In genomic region chr5:176837707-176838115, GRCh38 we compare ENCODE assay signal across 1 cellular context.
TF ChIP-seq lines count a peak whose summit lies in the region.

No MANE protein-coding gene starts in this region.

TF ChIP-seq in HEK293, 187 proteins besides CTCF, POLR2A, EP300 and RAD21 (continued from another document and continues in another):
- TF ChIP-seq, protein P1, sequence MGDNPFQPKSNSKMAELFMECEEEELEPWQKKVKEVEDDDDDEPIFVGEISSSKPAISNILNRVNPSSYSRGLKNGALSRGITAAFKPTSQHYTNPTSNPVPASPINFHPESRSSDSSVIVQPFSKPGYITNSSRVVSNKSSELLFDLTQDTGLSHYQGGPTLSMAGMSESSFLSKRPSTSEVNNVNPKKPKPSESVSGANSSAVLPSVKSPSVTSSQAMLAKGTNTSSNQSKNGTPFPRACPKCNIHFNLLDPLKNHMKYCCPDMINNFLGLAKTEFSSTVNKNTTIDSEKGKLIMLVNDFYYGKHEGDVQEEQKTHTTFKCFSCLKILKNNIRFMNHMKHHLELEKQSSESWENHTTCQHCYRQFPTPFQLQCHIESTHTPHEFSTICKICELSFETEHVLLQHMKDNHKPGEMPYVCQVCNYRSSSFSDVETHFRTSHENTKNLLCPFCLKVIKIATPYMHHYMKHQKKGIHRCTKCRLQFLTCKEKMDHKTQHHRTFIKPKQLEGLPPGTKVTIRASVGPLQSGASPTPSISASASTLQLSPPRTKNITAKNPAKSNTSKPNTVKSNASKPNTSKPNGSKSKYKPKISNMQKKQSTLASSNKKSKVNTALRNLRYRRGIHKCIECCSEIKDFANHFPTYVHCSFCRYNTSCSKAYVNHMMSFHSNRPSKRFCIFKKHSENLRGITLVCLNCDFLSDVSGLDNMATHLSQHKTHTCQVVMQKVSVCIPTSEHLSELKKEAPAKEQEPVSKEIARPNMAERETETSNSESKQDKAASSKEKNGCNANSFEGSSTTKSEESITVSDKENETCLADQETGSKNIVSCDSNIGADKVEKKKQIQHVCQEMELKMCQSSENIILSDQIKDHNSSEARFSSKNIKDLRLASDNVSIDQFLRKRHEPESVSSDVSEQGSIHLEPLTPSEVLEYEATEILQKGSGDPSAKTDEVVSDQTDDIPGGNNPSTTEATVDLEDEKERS (tag by site-specific recombination; IDR thresholded peaks at IDR 0.05) = no peak
- TF ChIP-seq ZNF266 (tag by site-specific recombination; IDR thresholded peaks at IDR 0.05; ENCODE audit: low read depth) (no peak), OSR2 (tag by site-specific recombination; IDR thresholded peaks at IDR 0.05) (no peak), ZNF571 (tag by site-specific recombination; IDR thresholded peaks at IDR 0.05) (no peak), ZNF747 (tag by site-specific recombination; IDR thresholded peaks at IDR 0.05) (no peak), MZF1 (tag by site-specific recombination; IDR thresholded peaks at IDR 0.05; ENCODE audit: borderline replicate concordance) (no peak), ZNF837 (tag by site-specific recombination; IDR thresholded peaks at IDR 0.05) (no peak), ZNF23 (tag by site-specific recombination; IDR thresholded peaks at IDR 0.05; ENCODE audit: borderline replicate concordance) (no peak), ZFHX2 (tag by site-specific recombination; conservative IDR thresholded peaks at IDR 0.05) (no peak), EGR2 (tag by site-specific recombination; IDR thresholded peaks at IDR 0.05; ENCODE audit: low read depth) (no peak), ZNF768 (tag by site-specific recombination; IDR thresholded peaks at IDR 0.05) (no peak), ZNF426 (tag by site-specific recombination; IDR thresholded peaks at IDR 0.05) (no peak), ZNF394 (tag by site-specific recombination; IDR thresholded peaks at IDR 0.05; ENCODE audit: borderline replicate concordance) (peak; percentile 22; the same call in 1 of the 2 replicates), ZNF529 (tag by site-specific recombination; IDR thresholded peaks at IDR 0.05; ENCODE audit: insufficient replicate concordance) (no peak), ZNF16 (tag by site-specific recombination; IDR thresholded peaks at IDR 0.05; ENCODE audit: low read depth) (no peak), ZNF19 (tag by site-specific recombination; IDR thresholded peaks at IDR 0.05; ENCODE audit: low read depth) (no peak), ZNF223 (tag by site-specific recombination; IDR thresholded peaks at IDR 0.05) (no peak), PRDM2 (tag by site-specific recombination; IDR thresholded peaks at IDR 0.05; ENCODE audit: borderline replicate concordance) (no peak), ZNF221 (tag by site-specific recombination; IDR thresholded peaks at IDR 0.05; ENCODE audit: borderline replicate concordance) (no peak), ZNF624 (tag by site-specific recombination; IDR thresholded peaks at IDR 0.05) (no peak), ZNF248 (tag by site-specific recombination; IDR thresholded peaks at IDR 0.05) (no peak), GFI1B (tag by site-specific recombination; IDR thresholded peaks at IDR 0.05) (no peak), ZNF292 (tag by site-specific recombination; IDR thresholded peaks at IDR 0.05; ENCODE audit: borderline replicate concordance, low read depth) (no peak), YY2 (tag by site-specific recombination; IDR thresholded peaks at IDR 0.05) (no peak), ZNF473 (tag by site-specific recombination; IDR thresholded peaks at IDR 0.05) (no peak), SP7 (tag by site-specific recombination; IDR thresholded peaks at IDR 0.05) (no peak; the same call in 1 of the 2 replicates), ZNF48 (tag by site-specific recombination; IDR thresholded peaks at IDR 0.05) (no peak), ZNF211 (tag by site-specific recombination; IDR thresholded peaks at IDR 0.05; ENCODE audit: low read depth) (no peak), SP3 (tag by site-specific recombination; IDR thresholded peaks at IDR 0.05) (no peak), ZNF654 (tag by site-specific recombination; IDR thresholded peaks at IDR 0.05; ENCODE audit: low read depth) (no peak)
- TF ChIP-seq, protein P2, sequence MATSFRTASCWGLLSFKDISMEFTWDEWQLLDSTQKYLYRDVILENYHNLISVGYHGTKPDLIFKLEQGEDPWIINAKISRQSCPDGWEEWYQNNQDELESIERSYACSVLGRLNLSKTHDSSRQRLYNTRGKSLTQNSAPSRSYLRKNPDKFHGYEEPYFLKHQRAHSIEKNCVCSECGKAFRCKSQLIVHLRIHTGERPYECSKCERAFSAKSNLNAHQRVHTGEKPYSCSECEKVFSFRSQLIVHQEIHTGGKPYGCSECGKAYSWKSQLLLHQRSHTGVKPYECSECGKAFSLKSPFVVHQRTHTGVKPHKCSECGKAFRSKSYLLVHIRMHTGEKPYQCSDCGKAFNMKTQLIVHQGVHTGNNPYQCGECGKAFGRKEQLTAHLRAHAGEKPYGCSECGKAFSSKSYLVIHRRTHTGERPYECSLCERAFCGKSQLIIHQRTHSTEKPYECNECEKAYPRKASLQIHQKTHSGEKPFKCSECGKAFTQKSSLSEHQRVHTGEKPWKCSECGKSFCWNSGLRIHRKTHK (tag by site-specific recombination; IDR thresholded peaks at IDR 0.05) = no peak
- TF ChIP-seq, protein P3, sequence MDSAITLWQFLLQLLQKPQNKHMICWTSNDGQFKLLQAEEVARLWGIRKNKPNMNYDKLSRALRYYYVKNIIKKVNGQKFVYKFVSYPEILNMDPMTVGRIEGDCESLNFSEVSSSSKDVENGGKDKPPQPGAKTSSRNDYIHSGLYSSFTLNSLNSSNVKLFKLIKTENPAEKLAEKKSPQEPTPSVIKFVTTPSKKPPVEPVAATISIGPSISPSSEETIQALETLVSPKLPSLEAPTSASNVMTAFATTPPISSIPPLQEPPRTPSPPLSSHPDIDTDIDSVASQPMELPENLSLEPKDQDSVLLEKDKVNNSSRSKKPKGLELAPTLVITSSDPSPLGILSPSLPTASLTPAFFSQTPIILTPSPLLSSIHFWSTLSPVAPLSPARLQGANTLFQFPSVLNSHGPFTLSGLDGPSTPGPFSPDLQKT (IDR thresholded peaks at IDR 0.05; ENCODE audit: borderline replicate concordance, low read depth, low read length) = no peak
- TF ChIP-seq, protein P4, sequence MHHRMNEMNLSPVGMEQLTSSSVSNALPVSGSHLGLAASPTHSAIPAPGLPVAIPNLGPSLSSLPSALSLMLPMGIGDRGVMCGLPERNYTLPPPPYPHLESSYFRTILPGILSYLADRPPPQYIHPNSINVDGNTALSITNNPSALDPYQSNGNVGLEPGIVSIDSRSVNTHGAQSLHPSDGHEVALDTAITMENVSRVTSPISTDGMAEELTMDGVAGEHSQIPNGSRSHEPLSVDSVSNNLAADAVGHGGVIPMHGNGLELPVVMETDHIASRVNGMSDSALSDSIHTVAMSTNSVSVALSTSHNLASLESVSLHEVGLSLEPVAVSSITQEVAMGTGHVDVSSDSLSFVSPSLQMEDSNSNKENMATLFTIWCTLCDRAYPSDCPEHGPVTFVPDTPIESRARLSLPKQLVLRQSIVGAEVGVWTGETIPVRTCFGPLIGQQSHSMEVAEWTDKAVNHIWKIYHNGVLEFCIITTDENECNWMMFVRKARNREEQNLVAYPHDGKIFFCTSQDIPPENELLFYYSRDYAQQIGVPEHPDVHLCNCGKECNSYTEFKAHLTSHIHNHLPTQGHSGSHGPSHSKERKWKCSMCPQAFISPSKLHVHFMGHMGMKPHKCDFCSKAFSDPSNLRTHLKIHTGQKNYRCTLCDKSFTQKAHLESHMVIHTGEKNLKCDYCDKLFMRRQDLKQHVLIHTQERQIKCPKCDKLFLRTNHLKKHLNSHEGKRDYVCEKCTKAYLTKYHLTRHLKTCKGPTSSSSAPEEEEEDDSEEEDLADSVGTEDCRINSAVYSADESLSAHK (tag by site-specific recombination; IDR thresholded peaks at IDR 0.05) = no peak
- TF ChIP-seq, protein P5, sequence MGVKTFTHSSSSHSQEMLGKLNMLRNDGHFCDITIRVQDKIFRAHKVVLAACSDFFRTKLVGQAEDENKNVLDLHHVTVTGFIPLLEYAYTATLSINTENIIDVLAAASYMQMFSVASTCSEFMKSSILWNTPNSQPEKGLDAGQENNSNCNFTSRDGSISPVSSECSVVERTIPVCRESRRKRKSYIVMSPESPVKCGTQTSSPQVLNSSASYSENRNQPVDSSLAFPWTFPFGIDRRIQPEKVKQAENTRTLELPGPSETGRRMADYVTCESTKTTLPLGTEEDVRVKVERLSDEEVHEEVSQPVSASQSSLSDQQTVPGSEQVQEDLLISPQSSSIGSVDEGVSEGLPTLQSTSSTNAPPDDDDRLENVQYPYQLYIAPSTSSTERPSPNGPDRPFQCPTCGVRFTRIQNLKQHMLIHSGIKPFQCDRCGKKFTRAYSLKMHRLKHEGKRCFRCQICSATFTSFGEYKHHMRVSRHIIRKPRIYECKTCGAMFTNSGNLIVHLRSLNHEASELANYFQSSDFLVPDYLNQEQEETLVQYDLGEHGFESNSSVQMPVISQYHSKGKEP (tag by site-specific recombination; IDR thresholded peaks at IDR 0.05) = no peak
- TF ChIP-seq, protein P6, sequence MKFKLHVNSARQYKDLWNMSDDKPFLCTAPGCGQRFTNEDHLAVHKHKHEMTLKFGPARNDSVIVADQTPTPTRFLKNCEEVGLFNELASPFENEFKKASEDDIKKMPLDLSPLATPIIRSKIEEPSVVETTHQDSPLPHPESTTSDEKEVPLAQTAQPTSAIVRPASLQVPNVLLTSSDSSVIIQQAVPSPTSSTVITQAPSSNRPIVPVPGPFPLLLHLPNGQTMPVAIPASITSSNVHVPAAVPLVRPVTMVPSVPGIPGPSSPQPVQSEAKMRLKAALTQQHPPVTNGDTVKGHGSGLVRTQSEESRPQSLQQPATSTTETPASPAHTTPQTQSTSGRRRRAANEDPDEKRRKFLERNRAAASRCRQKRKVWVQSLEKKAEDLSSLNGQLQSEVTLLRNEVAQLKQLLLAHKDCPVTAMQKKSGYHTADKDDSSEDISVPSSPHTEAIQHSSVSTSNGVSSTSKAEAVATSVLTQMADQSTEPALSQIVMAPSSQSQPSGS (tag by site-specific recombination; IDR thresholded peaks at IDR 0.05; ENCODE audit: low read depth) = no peak
- TF ChIP-seq, protein P7, sequence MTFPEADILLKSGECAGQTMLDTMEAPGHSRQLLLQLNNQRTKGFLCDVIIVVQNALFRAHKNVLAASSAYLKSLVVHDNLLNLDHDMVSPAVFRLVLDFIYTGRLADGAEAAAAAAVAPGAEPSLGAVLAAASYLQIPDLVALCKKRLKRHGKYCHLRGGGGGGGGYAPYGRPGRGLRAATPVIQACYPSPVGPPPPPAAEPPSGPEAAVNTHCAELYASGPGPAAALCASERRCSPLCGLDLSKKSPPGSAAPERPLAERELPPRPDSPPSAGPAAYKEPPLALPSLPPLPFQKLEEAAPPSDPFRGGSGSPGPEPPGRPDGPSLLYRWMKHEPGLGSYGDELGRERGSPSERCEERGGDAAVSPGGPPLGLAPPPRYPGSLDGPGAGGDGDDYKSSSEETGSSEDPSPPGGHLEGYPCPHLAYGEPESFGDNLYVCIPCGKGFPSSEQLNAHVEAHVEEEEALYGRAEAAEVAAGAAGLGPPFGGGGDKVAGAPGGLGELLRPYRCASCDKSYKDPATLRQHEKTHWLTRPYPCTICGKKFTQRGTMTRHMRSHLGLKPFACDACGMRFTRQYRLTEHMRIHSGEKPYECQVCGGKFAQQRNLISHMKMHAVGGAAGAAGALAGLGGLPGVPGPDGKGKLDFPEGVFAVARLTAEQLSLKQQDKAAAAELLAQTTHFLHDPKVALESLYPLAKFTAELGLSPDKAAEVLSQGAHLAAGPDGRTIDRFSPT (tag by site-specific recombination; IDR thresholded peaks at IDR 0.05) = no peak
- TF ChIP-seq, protein P8, sequence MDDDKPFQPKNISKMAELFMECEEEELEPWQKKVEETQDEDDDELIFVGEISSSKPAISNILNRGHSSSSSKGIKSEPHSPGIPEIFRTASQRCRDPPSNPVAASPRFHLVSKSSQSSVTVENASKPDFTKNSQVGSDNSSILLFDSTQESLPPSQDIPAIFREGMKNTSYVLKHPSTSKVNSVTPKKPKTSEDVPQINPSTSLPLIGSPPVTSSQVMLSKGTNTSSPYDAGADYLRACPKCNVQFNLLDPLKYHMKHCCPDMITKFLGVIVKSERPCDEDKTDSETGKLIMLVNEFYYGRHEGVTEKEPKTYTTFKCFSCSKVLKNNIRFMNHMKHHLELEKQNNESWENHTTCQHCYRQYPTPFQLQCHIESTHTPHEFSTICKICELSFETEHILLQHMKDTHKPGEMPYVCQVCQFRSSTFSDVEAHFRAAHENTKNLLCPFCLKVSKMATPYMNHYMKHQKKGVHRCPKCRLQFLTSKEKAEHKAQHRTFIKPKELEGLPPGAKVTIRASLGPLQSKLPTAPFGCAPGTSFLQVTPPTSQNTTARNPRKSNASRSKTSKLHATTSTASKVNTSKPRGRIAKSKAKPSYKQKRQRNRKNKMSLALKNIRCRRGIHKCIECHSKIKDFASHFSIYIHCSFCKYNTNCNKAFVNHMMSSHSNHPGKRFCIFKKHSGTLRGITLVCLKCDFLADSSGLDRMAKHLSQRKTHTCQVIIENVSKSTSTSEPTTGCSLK (tag by site-specific recombination; IDR thresholded peaks at IDR 0.05) = no peak
